In the genomic region with DNA sequence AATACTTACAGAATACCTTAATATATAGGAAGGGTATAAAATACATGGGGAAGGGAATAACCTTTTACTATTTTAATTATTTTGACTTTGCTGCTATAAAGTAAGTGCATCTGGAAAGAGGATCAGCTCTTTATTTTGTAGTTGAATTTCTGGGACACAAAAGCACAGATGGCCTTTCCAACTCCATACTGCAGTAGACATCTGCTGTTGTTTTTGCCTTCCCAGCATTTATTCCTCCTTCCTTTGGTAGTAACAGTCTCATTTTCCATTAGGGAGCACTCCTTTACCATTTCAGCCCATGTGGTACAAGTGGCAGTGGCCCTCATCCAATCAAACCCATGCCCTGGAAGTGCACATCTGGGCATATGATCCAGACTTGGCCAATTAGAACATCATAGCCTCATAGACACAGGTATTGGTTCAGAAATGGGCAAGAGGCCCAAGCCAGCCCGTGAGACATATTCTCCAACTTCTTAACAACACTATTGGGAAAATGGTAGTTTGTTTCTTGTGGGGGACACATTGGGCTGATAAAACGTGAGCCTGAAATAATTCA, we compare ENCODE assay signal across 18 cellular contexts.
A peak's percentile ranks its signal among the peaks of the same experiment; 100 is the strongest.
DNase-seq lines count a peak whose midpoint lies in the region; ATAC-seq and TF ChIP-seq lines count a peak whose summit lies in the region.
"Had no signal": no experiment of that assay in that cellular context is flagged by ENCODE, and none has a peak within 500 bp of the region (broad histone marks: within the 10 kb centered on the region; RNA-seq: fewer than 3 reads in every experiment).

No MANE protein-coding gene starts in this region.

- no peak overlapping the region for H3K23ac ChIP-seq in trophoblast cell (ENCODE audit: low read length)

- no peak overlapping the region for H2BK5ac ChIP-seq in trophoblast cell (ENCODE audit: low read depth, low read length, poor library complexity)

- no peaks in the 10 kb centered on the region for H3K4me1 Mint-ChIP-seq in CD8-positive, alpha-beta T cell (ENCODE audit: low read depth)
- H3K4me1 Mint-ChIP-seq: GM23338 had no signal

- no peak for TF ChIP-seq POLR2A in heart left ventricle (IDR thresholded peaks at IDR 0.05)

- H3K27me3 Mint-ChIP-seq in CD8-positive, alpha-beta T cell (ENCODE audit: low read depth), result peaks cover 9% of the 10 kb centered on the region

- H4K12ac ChIP-seq in trophoblast cell (ENCODE audit: low read depth, low read length), result no peak overlapping the region

- H3K79me1 ChIP-seq in trophoblast cell (ENCODE audit: low read length), result peaks cover under 1% of the 10 kb centered on the region

- peak; percentile 56 for ATAC-seq in Right ventricle myocardium inferior
- no peak for ATAC-seq in left cardiac atrium
- peak in 3 of 4 donors; percentile 5 to 47 (median 20) for ATAC-seq in heart left ventricle
- no peak for ATAC-seq in GM18502 (IDR thresholded peaks at IDR 0.05; ENCODE audit: poor library complexity, unreplicated experiment)
- ATAC-seq in CD8-positive, alpha-beta T cell, result no peak
- ATAC-seq: GM23338, HCT116, PC-3 had no signal

- H3K27ac ChIP-seq in heart left ventricle, result peak overlapping the region; percentile 58 to 96 (median 81)
- no peak overlapping the region for H3K27ac ChIP-seq in trophoblast cell (ENCODE audit: low read depth, low read length)
- no peak overlapping the region for H3K27ac ChIP-seq in CD8-positive, alpha-beta T cell (ENCODE audit: low read depth, low read length)
- H3K27ac ChIP-seq: 22Rv1 had no signal

- H2BK120ac ChIP-seq in trophoblast cell (ENCODE audit: insufficient read depth, low read length, poor library complexity), result no peak overlapping the region

- POLR2A ChIA-PET in CD8-positive, alpha-beta T cell (lab: Charles Lee), result no interaction called here

- H3K4me1 ChIP-seq in heart left ventricle (peaks cover 0 to 43% (median 14%) of the 10 kb centered on the region in 12 donors), trophoblast cell (ENCODE audit: control insufficient read depth in 1 of 2, insufficient read depth in 2 of 2, low read length in 2 of 2) (peaks cover 0 to 9% of the 10 kb centered on the region in 2 experiments)
- no peaks in the 10 kb centered on the region for H3K4me1 ChIP-seq in CD8-positive, alpha-beta T cell (ENCODE audit: insufficient read depth, low read length)
- H3K4me1 ChIP-seq: BE2C had no signal

- H3K27me3 ChIP-seq in heart left ventricle, result no peaks in the 10 kb centered on the region
- no peaks in the 10 kb centered on the region for H3K27me3 ChIP-seq in trophoblast cell (ENCODE audit: insufficient read depth, low read length)
- H3K27me3 ChIP-seq in CD8-positive, alpha-beta T cell (ENCODE audit: insufficient read depth, low read length), result no peaks in the 10 kb centered on the region
- H3K27me3 ChIP-seq: BE2C had no signal

- H3K14ac ChIP-seq in trophoblast cell (ENCODE audit: low read length), result no peak overlapping the region

- H2BK12ac ChIP-seq in trophoblast cell (ENCODE audit: low read length), result peak overlapping the region; percentile 19

- H3K9me3 ChIP-seq in heart left ventricle (no peaks in the 10 kb centered on the region), trophoblast cell (ENCODE audit: insufficient read depth, low read depth, low read length) (no peaks in the 10 kb centered on the region)
- no peaks in the 10 kb centered on the region for H3K9me3 ChIP-seq in CD8-positive, alpha-beta T cell (ENCODE audit: low read length)
- H3K9me3 ChIP-seq: BE2C had no signal

- H3K4me3 ChIP-seq in heart left ventricle, result peak overlapping the region in 9 of 12 donors; percentile 11 to 47 (median 33)
- no peak overlapping the region for H3K4me3 ChIP-seq in trophoblast cell (ENCODE audit: low read depth, low read length)
- H3K4me3 ChIP-seq in CD8-positive, alpha-beta T cell (ENCODE audit: low read depth, low read length), result no peak overlapping the region
- H3K4me3 ChIP-seq: GM23338 had no signal

- 48 to 58% (median 55%) methylated on average over 2 of the region's 2 CpGs for WGBS in heart left ventricle, 4 donors
- WGBS in trophoblast cell (ENCODE audit: extremely low coverage, insufficient coverage, insufficient read length), result no CpG with 5 or more reads among the region's 2 CpGs

- H3K36me3 Mint-ChIP-seq in CD8-positive, alpha-beta T cell, result no peaks in the 10 kb centered on the region

- no peak overlapping the region for H4K8ac ChIP-seq in trophoblast cell (ENCODE audit: low read depth, low read length)

- TF ChIP-seq CTCF in heart left ventricle (IDR thresholded peaks at IDR 0.05), result no peak
- no peak for TF ChIP-seq CTCF in CD8-positive, alpha-beta T cell (IDR thresholded peaks at IDR 0.05)

- CTCF ChIA-PET in CD8-positive, alpha-beta T cell (lab: Charles Lee), result no interaction called here

- DNase-seq in Right ventricle myocardium inferior (ENCODE audit: missing footprints), result no peak
- no peak for DNase-seq in left cardiac atrium
- DNase-seq in NCI-H82 (lab: John Stamatoyannopoulos, UW), result peak; percentile 68
- DNase-seq in heart left ventricle, result peak in 1 of 5 donors; percentile 62
- no peak for DNase-seq in trophoblast cell
- no peak for DNase-seq in activated CD4-positive, CD25-positive, alpha-beta regulatory T cell (lab: John Stamatoyannopoulos, UW)
- no peak for DNase-seq in CD8-positive, alpha-beta T cell
- DNase-seq: BE2C; CD4-positive, alpha-beta T cell; GF-D8; NCI-H1105 treated with DMSO at 0.1 percent for 48 hours; NCI-H187 treated with DMSO at 0.1 percent for 48 hours; NCI-H69; PC-3 had no signal

- H3K36me3 ChIP-seq in heart left ventricle (peaks cover 0 to 53% (median 0%) of the 10 kb centered on the region in 9 donors), trophoblast cell (ENCODE audit: control insufficient read depth in 1 of 2, insufficient read depth in 2 of 2, low read length in 2 of 2) (peaks cover 16 to 29% of the 10 kb centered on the region in 2 experiments)
- H3K36me3 ChIP-seq in CD8-positive, alpha-beta T cell (ENCODE audit: insufficient read depth, low read length), result no peaks in the 10 kb centered on the region
- H3K36me3 ChIP-seq: BE2C had no signal

- H2AFZ ChIP-seq in trophoblast cell (ENCODE audit: insufficient read depth, low read length, poor library complexity), result no peak overlapping the region
- H2AFZ ChIP-seq: GM23338 had no signal

- no peaks in the 10 kb centered on the region for H3K9me3 Mint-ChIP-seq in CD8-positive, alpha-beta T cell
- H3K9me3 Mint-ChIP-seq: CD4-positive, alpha-beta T cell; GM23338 had no signal

- no peak overlapping the region for H3K4me3 Mint-ChIP-seq in CD8-positive, alpha-beta T cell
- H3K4me3 Mint-ChIP-seq: CD4-positive, alpha-beta T cell; GM23338 had no signal

- no peak overlapping the region for H3K4ac ChIP-seq in trophoblast cell (ENCODE audit: low read depth, low read length)

- H3K27ac Mint-ChIP-seq in CD8-positive, alpha-beta T cell, result no peak overlapping the region
- H3K27ac Mint-ChIP-seq: CD4-positive, alpha-beta T cell; GM23338 had no signal

- H2AK5ac ChIP-seq in trophoblast cell (ENCODE audit: low read length), result no peak overlapping the region

- no peak overlapping the region for H4K91ac ChIP-seq in trophoblast cell (ENCODE audit: low read depth, low read length)

- no peak overlapping the region for H3K4me2 ChIP-seq in trophoblast cell (ENCODE audit: low read length)
- H3K4me2 ChIP-seq: GM23338 had no signal

- no peak overlapping the region for H3K18ac ChIP-seq in trophoblast cell (ENCODE audit: low read length)

- intact Hi-C loops in Right ventricle myocardium inferior (cut with DNase I) (loop anchor here (2.0 kb wide), 1 partner anchor 72 kb away; no protein-coding TSS in a partner anchor), left cardiac atrium (cut with DNase I) (loop anchor here in 1 of 2 donors (10.0 kb wide), 1 partner anchor 54 kb away; no protein-coding TSS in a partner anchor), heart left ventricle (cut with DNase I) (loop anchor here in 4 of 10 donors (2.0 to 5.0 kb wide), 2 partner anchors 56 to 57 kb away; no protein-coding TSS in a partner anchor)
- intact Hi-C loops in CD8-positive, alpha-beta T cell (cut with DNase I, micrococcal nuclease), result no loop called here

- H3K9ac ChIP-seq in trophoblast cell (ENCODE audit: low read length), result no peak overlapping the region

- no peaks in the 10 kb centered on the region for H3K79me2 ChIP-seq in trophoblast cell (ENCODE audit: control insufficient read depth, insufficient read depth, low read length, poor library complexity)

Comparison
In these comparisons a context has a peak if more than half of its experiments do, and no peak if none do; other contexts are left out.
1. ATAC-seq: peak in Right ventricle myocardium inferior (single experiment) and heart left ventricle (3 of 4); none in left cardiac atrium (0 of 2), GM18502 (single experiment) and CD8-positive, alpha-beta T cell (single experiment).
2. H3K27ac ChIP-seq: peak in heart left ventricle (12 of 12); none in trophoblast cell (single experiment) and CD8-positive, alpha-beta T cell (single experiment).
3. H3K4me3 ChIP-seq: peak in heart left ventricle (9 of 12); none in trophoblast cell (single experiment) and CD8-positive, alpha-beta T cell (single experiment).